Comparison of ENCODE assay signal across 8 cellular contexts in the genomic region with DNA sequence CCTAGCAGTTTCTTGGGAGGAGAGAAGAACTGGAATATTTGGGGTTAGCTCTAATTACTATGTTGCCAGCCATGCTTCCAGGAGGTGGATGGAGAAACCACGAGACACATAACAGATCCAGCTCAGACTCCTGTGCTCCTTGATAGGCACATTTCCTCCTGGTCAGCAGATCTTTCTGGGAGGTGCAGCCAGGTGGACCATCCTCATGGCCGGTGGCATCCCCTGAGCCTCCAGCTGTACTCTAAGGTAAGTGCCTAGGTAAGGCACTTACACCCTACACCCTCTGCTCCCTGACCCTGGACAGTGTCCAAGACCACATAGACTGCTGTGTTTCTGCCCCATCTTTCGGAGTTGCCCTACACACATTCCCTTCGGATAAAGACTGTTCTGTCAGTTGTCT.
"Had no signal": no experiment of that assay in that cellular context is flagged by ENCODE, and none has a peak within 500 bp of the region (broad histone marks: within the 10 kb centered on the region; RNA-seq: fewer than 3 reads in every experiment).

No MANE protein-coding gene starts in this region.

- H3K27ac Mint-ChIP-seq: HFFc6, IgD-negative memory B cell had no signal

- H3K9me3 ChIP-seq: HAP-1 had no signal

- H3K9ac ChIP-seq: GM23248 had no signal

- H3K4me3 Mint-ChIP-seq: HFFc6, IgD-negative memory B cell had no signal

- H2AFZ ChIP-seq: GM23248 had no signal

- DNase-seq: GM23248, GOT3, H7, HFFc6, KBM-7 had no signal

- H3K4me3 ChIP-seq: GM23248, HAP-1 had no signal

- H3K9me3 Mint-ChIP-seq: HFFc6 had no signal

- H3K27ac ChIP-seq: GM23248 had no signal

- H3K4me1 ChIP-seq: HAP-1 had no signal

- H3K4me1 Mint-ChIP-seq: IgD-negative memory B cell had no signal

- ATAC-seq: HCT116 had no signal

- H3K36me3 ChIP-seq: HAP-1 had no signal
